Comparison of ENCODE assay signal across 8 cellular contexts in genomic region chr13:113297370-113297871, GRCh38. TPM values are rescaled to one million over a fixed set of nuclear protein-coding genes. Genes with fewer than 3 reads are reported as not detected.
A peak's percentile ranks its signal among the peaks of the same experiment; 100 is the strongest.
DNase-seq lines count a peak whose midpoint lies in the region; FAIRE-seq and TF ChIP-seq lines count a peak whose summit lies in the region.

No MANE protein-coding gene starts in this region.

- H3K9me3 ChIP-seq in CD8-positive, alpha-beta memory T cell (ENCODE audit: low read length) = no peaks in the 10 kb centered on the region
- H3K9me3 ChIP-seq in HUES6 (ENCODE audit: control insufficient read depth, insufficient read depth, low read depth, low read length) = no peaks in the 10 kb centered on the region
- H3K9me3 ChIP-seq in trophoblast cell (ENCODE audit: insufficient read depth, low read depth, low read length) = no peaks in the 10 kb centered on the region

- peak overlapping the region; percentile 90 for H4K8ac ChIP-seq in trophoblast cell (ENCODE audit: low read depth, low read length)

- FAIRE-seq in urothelium cell line (lab: Jason Lieb, UNC) = no peak

- peak overlapping the region; percentile 92 for H3K4me2 ChIP-seq in trophoblast cell (ENCODE audit: low read length)

- H3K14ac ChIP-seq in trophoblast cell (ENCODE audit: low read length) = peak overlapping the region; percentile 77

- no peak overlapping the region for H3K23ac ChIP-seq in trophoblast cell (ENCODE audit: low read length)

- peak overlapping the region; percentile 70 for H3K4me3 ChIP-seq in CD8-positive, alpha-beta memory T cell (ENCODE audit: low read length)
- H3K4me3 ChIP-seq in HUES6 (ENCODE audit: low read depth, low read length) = peak overlapping the region; percentile 90
- H3K4me3 ChIP-seq in epithelial cell of proximal tubule (ENCODE audit: low read depth, low read length) = peak overlapping the region; percentile 85
- H3K4me3 ChIP-seq in trophoblast cell (ENCODE audit: low read depth, low read length) = peak overlapping the region; percentile 94

- no peak overlapping the region for H2BK12ac ChIP-seq in trophoblast cell (ENCODE audit: low read length)

- peak overlapping the region; percentile 94 to 98 (median 95) for H3K4me3 Mint-ChIP-seq in CD8-positive, alpha-beta memory T cell

- peak; percentile 43 to 80 (median 64) for DNase-seq in CD8-positive, alpha-beta memory T cell
- peak; percentile 62 for DNase-seq in GM20000 (ENCODE audit: low spot score)
- DNase-seq in activated CD8-positive, alpha-beta memory T cell treated with anti-CD3 and anti-CD28 coated beads for 48 hours (ENCODE audit: low read depth in 2 of 3, low spot score in 2 of 3) = peak; percentile 16 to 26 (median 18)
- DNase-seq in epithelial cell of proximal tubule (ENCODE audit: low read depth) = no peak
- DNase-seq in trophoblast cell = peak; percentile 24 to 40
- peak; percentile 26 for DNase-seq in urothelium cell line (ENCODE audit: low spot score)
- DNase-seq in middle frontal gyrus (ENCODE audit: extremely low spot score, low spot score) = no peak

- H3K18ac ChIP-seq in trophoblast cell (ENCODE audit: low read length) = peak overlapping the region; percentile 79

- peaks cover 0 to 8% (median 2%) of the 10 kb centered on the region in 5 donors for H3K9me3 Mint-ChIP-seq in CD8-positive, alpha-beta memory T cell

- H2BK5ac ChIP-seq in trophoblast cell (ENCODE audit: low read depth, low read length, poor library complexity) = peak overlapping the region; percentile 58

- H3K9ac ChIP-seq in HUES6 (ENCODE audit: low read length) (peak overlapping the region; percentile 93), trophoblast cell (ENCODE audit: low read length) (peak overlapping the region; percentile 79)

- H2BK120ac ChIP-seq in trophoblast cell (ENCODE audit: insufficient read depth, low read length, poor library complexity) = peak overlapping the region; percentile 55

- peaks cover 12% of the 10 kb centered on the region for H3K79me1 ChIP-seq in trophoblast cell (ENCODE audit: low read length)

- TF ChIP-seq CTCF in GM20000 (IDR thresholded peaks at IDR 0.05; ENCODE audit: extremely low read depth, missing control alignments) (no peak), epithelial cell of proximal tubule (conservative IDR thresholded peaks at IDR 0.05; ENCODE audit: low read depth, low read length) (no peak)

- peak overlapping the region; percentile 86 for H4K91ac ChIP-seq in trophoblast cell (ENCODE audit: low read depth, low read length)

- WGBS in trophoblast cell (ENCODE audit: extremely low coverage, insufficient coverage, insufficient read length) = no CpG with 5 or more reads among the region's 49 CpGs

- H3K36me3 ChIP-seq in CD8-positive, alpha-beta memory T cell (ENCODE audit: insufficient read depth, low read length) = no peaks in the 10 kb centered on the region
- no peaks in the 10 kb centered on the region for H3K36me3 ChIP-seq in HUES6 (ENCODE audit: control insufficient read depth, insufficient read depth, low read length)
- no peaks in the 10 kb centered on the region for H3K36me3 ChIP-seq in trophoblast cell (ENCODE audit: control insufficient read depth in 1 of 2, insufficient read depth in 2 of 2, low read length in 2 of 2)

- H3K4me1 ChIP-seq in CD8-positive, alpha-beta memory T cell (ENCODE audit: insufficient read depth, low read length) = peaks cover 22% of the 10 kb centered on the region
- H3K4me1 ChIP-seq in HUES6 (ENCODE audit: control insufficient read depth, insufficient read depth, low read length) (peaks cover 8% of the 10 kb centered on the region; the same call in 1 of the 2 replicates), trophoblast cell (ENCODE audit: control insufficient read depth in 1 of 2, insufficient read depth in 2 of 2, low read length in 2 of 2) (peaks cover 5% of the 10 kb centered on the region in 2 experiments)

- H3K79me2 ChIP-seq in trophoblast cell (ENCODE audit: control insufficient read depth, insufficient read depth, low read length, poor library complexity) = peaks cover 11% of the 10 kb centered on the region

- peak overlapping the region; percentile 81 for H3K27ac ChIP-seq in CD8-positive, alpha-beta memory T cell (ENCODE audit: low read depth, low read length)
- H3K27ac ChIP-seq in HUES6 (ENCODE audit: low read depth, low read length) (peak overlapping the region; percentile 46; the same call in 1 of the 2 replicates), trophoblast cell (ENCODE audit: low read depth, low read length) (peak overlapping the region; percentile 54)

- peak overlapping the region; percentile 97 to 100 (median 99) for H3K27ac Mint-ChIP-seq in CD8-positive, alpha-beta memory T cell

- H3K36me3 Mint-ChIP-seq in CD8-positive, alpha-beta memory T cell = peaks cover 0 to 17% (median 2%) of the 10 kb centered on the region in 3 donors

- peak overlapping the region; percentile 49 for H2AK5ac ChIP-seq in trophoblast cell (ENCODE audit: low read length)

- POLR2A ChIA-PET in CD8-positive, alpha-beta memory T cell (lab: Charles Lee) = interaction anchor here (1.5 kb wide), 1 partner anchor 88 kb away, joined by 8 read pairs; the partner anchor contains the start of genes CUL4A and PCID2

- CTCF ChIA-PET in CD8-positive, alpha-beta memory T cell (lab: Charles Lee) = interaction anchor here (1.1 kb wide), 1 partner anchor 11 kb away, joined by 3 read pairs; no protein-coding TSS in a partner anchor

- H3K4me1 Mint-ChIP-seq in CD8-positive, alpha-beta memory T cell = peaks cover 27 to 46% (median 42%) of the 10 kb centered on the region in 3 donors

- H3K4ac ChIP-seq in trophoblast cell (ENCODE audit: low read depth, low read length) = peak overlapping the region; percentile 97

- peaks cover 11 to 29% of the 10 kb centered on the region in 2 donors for H3K27me3 Mint-ChIP-seq in CD8-positive, alpha-beta memory T cell

- H4K12ac ChIP-seq in trophoblast cell (ENCODE audit: low read depth, low read length) = peak overlapping the region; percentile 86

- peak overlapping the region; percentile 92 for H2AFZ ChIP-seq in trophoblast cell (ENCODE audit: insufficient read depth, low read length, poor library complexity)

- peaks cover 5% of the 10 kb centered on the region for H3K27me3 ChIP-seq in CD8-positive, alpha-beta memory T cell (ENCODE audit: insufficient read depth, low read length, poor library complexity, severe bottlenecking)
- H3K27me3 ChIP-seq in HUES6 (ENCODE audit: control insufficient read depth, insufficient read depth, low read length) (no peaks in the 10 kb centered on the region; the same call in 1 of the 2 replicates), trophoblast cell (ENCODE audit: insufficient read depth, low read length) (no peaks in the 10 kb centered on the region)

RNA-seq across cellular contexts. Expression of gene LAMP1, which starts 0.4 kb away (rescaled TPM):
- total RNA-seq in CD8-positive, alpha-beta memory T cell = 100 to 1,000 TPM in 1 of 2 experiments, 10 to 100 TPM in 1; 97.2 to 110 TPM
- polyA plus RNA-seq in CD8-positive, alpha-beta memory T cell = 36.6 TPM
- total RNA-seq in epithelial cell of proximal tubule = 192 and 195 TPM in 2 replicates
- 208 and 223 TPM in 2 replicates for polyA plus RNA-seq in trophoblast cell (2013)

Comparison
In these comparisons a context has a peak if more than half of its experiments do, and no peak if none do; other contexts are left out.
1. DNase-seq: peak in CD8-positive, alpha-beta memory T cell (5 of 5), GM20000 (single experiment), activated CD8-positive, alpha-beta memory T cell treated with anti-CD3 and anti-CD28 coated beads for 48 hours (3 of 3), trophoblast cell (2 of 2) and urothelium cell line (single experiment); none in epithelial cell of proximal tubule (single experiment) and middle frontal gyrus (single experiment).
2. Peak in every context shown above with its lines, with median percentiles within 50 percentile points of each other: H3K27ac ChIP-seq and H3K4me3 ChIP-seq.